In the genomic region with DNA sequence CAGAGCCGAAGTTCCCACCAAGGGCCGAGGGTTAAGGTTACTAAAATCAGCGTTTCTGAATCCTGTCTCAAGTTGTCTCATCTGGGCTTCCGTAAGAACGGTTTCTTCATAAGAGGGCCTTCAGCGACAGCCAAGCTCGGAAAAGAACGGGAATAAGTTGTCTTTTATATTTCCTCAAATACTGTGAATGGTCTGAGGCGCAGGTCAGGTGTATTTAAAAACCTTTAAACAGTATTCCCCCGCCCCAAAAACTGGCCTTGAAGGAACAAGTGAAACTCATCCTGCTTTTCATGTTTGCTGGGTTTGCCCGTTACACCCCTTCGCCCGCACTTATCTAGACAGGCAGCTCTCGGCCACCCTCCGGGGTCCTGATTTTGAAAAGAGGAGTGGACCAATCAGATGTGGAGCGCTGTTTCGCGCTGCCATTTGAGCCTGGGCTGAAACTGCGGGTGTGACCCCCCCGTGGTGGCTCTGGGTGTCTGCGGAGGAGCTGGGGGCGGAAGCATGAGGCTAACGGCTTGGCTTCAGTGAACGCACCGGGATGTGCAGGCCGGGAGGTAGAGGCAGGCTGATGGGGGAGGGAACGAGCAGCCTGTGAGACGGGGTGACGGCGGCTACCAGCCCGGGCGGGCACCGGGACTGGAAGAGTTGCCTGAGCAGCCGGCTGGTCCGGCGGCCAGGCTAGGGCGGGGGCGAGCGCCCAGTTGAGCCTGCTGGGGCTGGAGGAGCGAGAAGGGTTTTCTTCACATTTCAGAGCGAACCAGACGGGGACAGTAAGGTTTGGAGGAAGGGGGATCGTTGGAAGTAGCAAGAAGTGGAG, we compare ENCODE assay signal across 8 cellular contexts. TPM values are rescaled to one million over a fixed set of nuclear protein-coding genes. Genes with fewer than 3 reads are reported as not detected.
DNase-seq lines count a peak whose midpoint lies in the region; TF ChIP-seq lines count a peak whose summit lies in the region.
"Not testable (repeated sequence)": the region's sequence is repeated elsewhere in the genome, so short reads cannot be mapped to it uniquely, and the experiment has no call there.

A gene with protein sequence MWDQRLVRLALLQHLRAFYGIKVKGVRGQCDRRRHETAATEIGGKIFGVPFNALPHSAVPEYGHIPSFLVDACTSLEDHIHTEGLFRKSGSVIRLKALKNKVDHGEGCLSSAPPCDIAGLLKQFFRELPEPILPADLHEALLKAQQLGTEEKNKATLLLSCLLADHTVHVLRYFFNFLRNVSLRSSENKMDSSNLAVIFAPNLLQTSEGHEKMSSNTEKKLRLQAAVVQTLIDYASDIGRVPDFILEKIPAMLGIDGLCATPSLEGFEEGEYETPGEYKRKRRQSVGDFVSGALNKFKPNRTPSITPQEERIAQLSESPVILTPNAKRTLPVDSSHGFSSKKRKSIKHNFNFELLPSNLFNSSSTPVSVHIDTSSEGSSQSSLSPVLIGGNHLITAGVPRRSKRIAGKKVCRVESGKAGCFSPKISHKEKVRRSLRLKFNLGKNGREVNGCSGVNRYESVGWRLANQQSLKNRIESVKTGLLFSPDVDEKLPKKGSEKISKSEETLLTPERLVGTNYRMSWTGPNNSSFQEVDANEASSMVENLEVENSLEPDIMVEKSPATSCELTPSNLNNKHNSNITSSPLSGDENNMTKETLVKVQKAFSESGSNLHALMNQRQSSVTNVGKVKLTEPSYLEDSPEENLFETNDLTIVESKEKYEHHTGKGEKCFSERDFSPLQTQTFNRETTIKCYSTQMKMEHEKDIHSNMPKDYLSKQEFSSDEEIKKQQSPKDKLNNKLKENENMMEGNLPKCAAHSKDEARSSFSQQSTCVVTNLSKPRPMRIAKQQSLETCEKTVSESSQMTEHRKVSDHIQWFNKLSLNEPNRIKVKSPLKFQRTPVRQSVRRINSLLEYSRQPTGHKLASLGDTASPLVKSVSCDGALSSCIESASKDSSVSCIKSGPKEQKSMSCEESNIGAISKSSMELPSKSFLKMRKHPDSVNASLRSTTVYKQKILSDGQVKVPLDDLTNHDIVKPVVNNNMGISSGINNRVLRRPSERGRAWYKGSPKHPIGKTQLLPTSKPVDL (plus strand): TSS at position 454 of the 820 bp plus-strand sequence. CDS start 708 bp downstream, outside the sequence.

- peaks cover 45% of the 10 kb centered on the region for H3K79me2 ChIP-seq in KMS-11 (ENCODE audit: insufficient read depth, low read depth)

- peaks cover 14% of the 10 kb centered on the region for H3K4me1 Mint-ChIP-seq in activated CD4-positive, alpha-beta memory T cell treated with anti-CD3 and anti-CD28 coated beads for 36 hours (ENCODE audit: low read depth)

- peak; percentile 86 for DNase-seq in HCEC 1CT
- DNase-seq in activated CD4-positive, alpha-beta memory T cell treated with anti-CD3 and anti-CD28 coated beads for 36 hours, result peak; percentile 94
- DNase-seq in renal cortical epithelial cell (ENCODE audit: low read depth), result peak; percentile 87
- DNase-seq in thyroid gland, result peak; percentile 72 to 78

- H3K27ac ChIP-seq in KMS-11 (peak within 1 kb of the TSS; percentile 85), cingulate gyrus (ENCODE audit: low read depth, low read length) (peak within 1 kb of the TSS; percentile 73), iPS-20b (ENCODE audit: low read length) (peak within 1 kb of the TSS; percentile 86), thyroid gland (peak within 1 kb of the TSS; percentile 34 to 67 (median 42))

- not testable (repeated sequence) for H3K36me3 ChIP-seq in KMS-11 (ENCODE audit: insufficient read depth); iPS-20b (ENCODE audit: insufficient read depth, low read depth, low read length); thyroid gland

- H3K4me3 ChIP-seq in KMS-11 (IDR thresholded peaks at IDR 0.05; ENCODE audit: insufficient read depth, low read depth, low read length), result not testable (repeated sequence)
- peak within 1 kb of the TSS; percentile 80 for H3K4me3 ChIP-seq in iPS-20b (ENCODE audit: low read length)
- peak within 1 kb of the TSS in 2 of 3 donors; percentile 28 to 40 for H3K4me3 ChIP-seq in thyroid gland (replicated peaks in 1 of 3)

- H4K20me1 ChIP-seq in KMS-11 (ENCODE audit: insufficient read depth), result not testable (repeated sequence)

- H3K9me3 ChIP-seq in iPS-20b (ENCODE audit: insufficient read depth, low read depth, low read length); thyroid gland: not testable (repeated sequence)

- POLR2A ChIA-PET in activated CD4-positive, alpha-beta memory T cell treated with anti-CD3 and anti-CD28 coated beads for 36 hours (lab: Charles Lee), result not testable (repeated sequence)

- peak within 1 kb of the TSS; percentile 76; the same call in 1 of the 2 replicates for H3K4me2 ChIP-seq in KMS-11

- H3K9ac ChIP-seq in KMS-11, result peak within 1 kb of the TSS; percentile 82
- H3K9ac ChIP-seq in iPS-20b (ENCODE audit: low read depth, low read length), result peak within 1 kb of the TSS; percentile 92

- H3K27ac Mint-ChIP-seq in activated CD4-positive, alpha-beta memory T cell treated with anti-CD3 and anti-CD28 coated beads for 36 hours, result peak within 1 kb of the TSS; percentile 93

- TF ChIP-seq CTCF in KMS-11 (conservative IDR thresholded peaks at IDR 0.05; ENCODE audit: low read depth, low read length); thyroid gland (IDR thresholded peaks at IDR 0.05): not testable (repeated sequence)

- H3K4me3 Mint-ChIP-seq in activated CD4-positive, alpha-beta memory T cell treated with anti-CD3 and anti-CD28 coated beads for 36 hours, result peak within 1 kb of the TSS; percentile 88

- intact Hi-C loops in activated CD4-positive, alpha-beta memory T cell treated with anti-CD3 and anti-CD28 coated beads for 36 hours (cut with micrococcal nuclease); thyroid gland (cut with DNase I): not testable (repeated sequence)

- not testable (repeated sequence) for H3K27me3 Mint-ChIP-seq in activated CD4-positive, alpha-beta memory T cell treated with anti-CD3 and anti-CD28 coated beads for 36 hours

- WGBS in thyroid gland, 2 donors, result 1% methylated on average over 16 to 22 of the region's 43 CpGs

- peak; percentile 15 for TF ChIP-seq POLR2A in GM10847 (IDR thresholded peaks at IDR 0.05; ENCODE audit: extremely low read depth, insufficient read length)
- TF ChIP-seq POLR2A in thyroid gland (IDR thresholded peaks at IDR 0.05), result not testable (repeated sequence)

- H3K9me3 Mint-ChIP-seq in activated CD4-positive, alpha-beta memory T cell treated with anti-CD3 and anti-CD28 coated beads for 36 hours, result not testable (repeated sequence)

- CTCF ChIA-PET in activated CD4-positive, alpha-beta memory T cell treated with anti-CD3 and anti-CD28 coated beads for 36 hours (lab: Charles Lee), result not testable (repeated sequence)

- peaks cover 20% of the 10 kb centered on the region for H3K36me3 Mint-ChIP-seq in activated CD4-positive, alpha-beta memory T cell treated with anti-CD3 and anti-CD28 coated beads for 36 hours

- peak within 1 kb of the TSS; percentile 66 for H2AFZ ChIP-seq in KMS-11 (ENCODE audit: low read depth)

- peaks cover 20% of the 10 kb centered on the region for H3K4me1 ChIP-seq in KMS-11 (ENCODE audit: low read depth, poor library complexity, severe bottlenecking)
- not testable (repeated sequence) for H3K4me1 ChIP-seq in iPS-20b (ENCODE audit: insufficient read depth, low read length); thyroid gland

- H3K27me3 ChIP-seq in KMS-11 (ENCODE audit: insufficient read depth, low read depth); iPS-20b (ENCODE audit: insufficient read depth, low read length); thyroid gland: not testable (repeated sequence)

RNA-seq across cellular contexts. Expression of the gene that starts here (rescaled TPM):
- 100 to 1,000 TPM; 112 to 122 TPM for total RNA-seq in activated CD4-positive, alpha-beta memory T cell treated with anti-CD3 and anti-CD28 coated beads for 36 hours
- 4.5 and 14.1 TPM in 2 replicates for total RNA-seq in renal cortical epithelial cell
- total RNA-seq in thyroid gland, result 1 to 10 TPM; 2.0 to 8.2 (median 4.8) TPM
